ENCODE assay signal across 8 cellular contexts in genomic region chr12:8860165-8860961, GRCh38. TPM values are rescaled to one million over a fixed set of nuclear protein-coding genes. Genes with fewer than 3 reads are reported as not detected.
DNase-seq lines count a peak whose midpoint lies in the region; ATAC-seq and TF ChIP-seq lines count a peak whose summit lies in the region.

No MANE protein-coding gene starts in this region.

- intact Hi-C loops in activated B cell treated with CpG ODN at 0.5 μM for 24 hours (cut with micrococcal nuclease), result loop anchor here (1.0 kb wide), 3 partner anchors 178 to 316 kb away; no protein-coding TSS in a partner anchor
- intact Hi-C loops in aorta (cut with DNase I), result no loop called here

- no peak for TF ChIP-seq CTCF in activated B cell treated with CpG ODN at 0.5 μM for 24 hours (IDR thresholded peaks at IDR 0.05)

- no peaks in the 10 kb centered on the region for H3K36me3 ChIP-seq in aorta (ENCODE audit: control insufficient read depth in 1 of 2, insufficient read depth in 2 of 2, low read length in 1 of 2)

- POLR2A ChIA-PET in activated B cell treated with CpG ODN at 0.5 μM for 24 hours (lab: Charles Lee), result no interaction called here

- no peaks in the 10 kb centered on the region for H3K4me1 Mint-ChIP-seq in activated B cell treated with CpG ODN at 0.5 μM for 24 hours

- H3K9me3 ChIP-seq in aorta (ENCODE audit: control insufficient read depth, low read length), result peaks cover 2% of the 10 kb centered on the region

- H3K27ac ChIP-seq in aorta (ENCODE audit: low read depth in 1 of 2, low read length in 2 of 2), result no peak overlapping the region

- H3K27me3 Mint-ChIP-seq in activated B cell treated with CpG ODN at 0.5 μM for 24 hours, result peaks cover 3% of the 10 kb centered on the region

- H3K9me3 Mint-ChIP-seq in activated B cell treated with CpG ODN at 0.5 μM for 24 hours, result no peaks in the 10 kb centered on the region

- no peak overlapping the region for H3K27ac Mint-ChIP-seq in activated B cell treated with CpG ODN at 0.5 μM for 24 hours

- no peaks in the 10 kb centered on the region for H3K4me1 ChIP-seq in aorta (ENCODE audit: control insufficient read depth in 1 of 2, insufficient read depth in 2 of 2, low read length in 2 of 2)

- no peak overlapping the region for H3K4me3 ChIP-seq in aorta (ENCODE audit: low read length in 2 of 2)

- H3K4me3 Mint-ChIP-seq in activated B cell treated with CpG ODN at 0.5 μM for 24 hours, result no peak overlapping the region

- H3K27me3 ChIP-seq in aorta (ENCODE audit: control insufficient read depth in 1 of 2, insufficient read depth in 2 of 2, low read length in 1 of 2), result no peaks in the 10 kb centered on the region

- CTCF ChIA-PET in activated B cell treated with CpG ODN at 0.5 μM for 24 hours (lab: Charles Lee), result interaction anchor here (0.8 to 3.5 kb wide), 14 partner anchors 9 to 316 kb away, joined by 3 to 45 read pairs (median 6); no protein-coding TSS in a partner anchor

- ATAC-seq in activated B cell treated with CpG ODN at 0.5 μM for 24 hours (ENCODE audit: low read depth), result peak; percentile 34
- ATAC-seq in esophagus mucosa, result peak; percentile 46
- ATAC-seq in aorta (ENCODE audit: low FRiP score), result peak; percentile 85
- no peak for ATAC-seq in GM18520 (IDR thresholded peaks at IDR 0.05; ENCODE audit: unreplicated experiment)
- no peak for ATAC-seq in HG03457 (IDR thresholded peaks at IDR 0.05; ENCODE audit: unreplicated experiment)

- no peaks in the 10 kb centered on the region for H3K36me3 Mint-ChIP-seq in activated B cell treated with CpG ODN at 0.5 μM for 24 hours (ENCODE audit: low read depth)

- DNase-seq in ELF-1 (ENCODE audit: low read depth, low spot score) (peak; percentile 79), LHCN-M2 (ENCODE audit: low read depth) (peak; percentile 75), activated B cell treated with CpG ODN at 0.5 μM for 24 hours (no peak), myocyte (ENCODE audit: low read depth) (peak; percentile 73), aorta (peak in 1 of 2 donors; percentile 56)

- 76% methylated on average over 10 of the region's 10 CpGs for WGBS in aorta, 2 donors

RNA-seq across cellular contexts. Expression of gene A2ML1, which starts 37.9 kb away (rescaled TPM):
- total RNA-seq in LHCN-M2 (2014; rRNA removed), result not detected in 2 replicates
- polyA plus RNA-seq in LHCN-M2 (2012), result not detected
- total RNA-seq in activated B cell treated with CpG ODN at 0.5 μM for 24 hours, result not detected in 2 replicates
- total RNA-seq in esophagus mucosa, result 720 TPM
- not detected in 2 replicates for total RNA-seq in myocyte
- 0.16 TPM for polyA plus RNA-seq in myocyte (2012)
- total RNA-seq in aorta, result under 1 TPM; 0.06 to 0.27 TPM
- under 1 TPM; 0.15 to 0.63 TPM for polyA plus RNA-seq in aorta

RNA-seq across cellular contexts. Expression of gene PHC1, which starts 53.9 kb away (rescaled TPM):
- total RNA-seq in LHCN-M2 (2014; rRNA removed), result 11.6 and 18.7 TPM in 2 replicates
- polyA plus RNA-seq in LHCN-M2 (2012), result 11.0 TPM
- total RNA-seq in activated B cell treated with CpG ODN at 0.5 μM for 24 hours, result 45.8 and 46.0 TPM in 2 replicates
- 14.5 TPM for total RNA-seq in esophagus mucosa
- total RNA-seq in myocyte, result 12.6 TPM in 2 replicates
- 16.4 TPM for polyA plus RNA-seq in myocyte (2012)
- 10 to 100 TPM; 43.7 to 44.0 TPM for total RNA-seq in aorta
- 10 to 100 TPM; 10.5 to 58.3 TPM for polyA plus RNA-seq in aorta

Comparison
In these comparisons a context has a peak if more than half of its experiments do, and no peak if none do; other contexts are left out.
1. ATAC-seq: peak in activated B cell treated with CpG ODN at 0.5 μM for 24 hours (single experiment), esophagus mucosa (single experiment) and aorta (single experiment); none in GM18520 (single experiment) and HG03457 (single experiment).
2. RNA of gene A2ML1, which starts 37.9 kb away (total RNA-seq): 720 TPM in esophagus mucosa (single experiment); 0.06 to 0.27 TPM in aorta, not detected in LHCN-M2, not detected in activated B cell treated with CpG ODN at 0.5 μM for 24 hours and not detected in myocyte; every median in the first group is over 100 times any median in the second.